ENCODE assay signal across 8 cellular contexts in the genomic region with DNA sequence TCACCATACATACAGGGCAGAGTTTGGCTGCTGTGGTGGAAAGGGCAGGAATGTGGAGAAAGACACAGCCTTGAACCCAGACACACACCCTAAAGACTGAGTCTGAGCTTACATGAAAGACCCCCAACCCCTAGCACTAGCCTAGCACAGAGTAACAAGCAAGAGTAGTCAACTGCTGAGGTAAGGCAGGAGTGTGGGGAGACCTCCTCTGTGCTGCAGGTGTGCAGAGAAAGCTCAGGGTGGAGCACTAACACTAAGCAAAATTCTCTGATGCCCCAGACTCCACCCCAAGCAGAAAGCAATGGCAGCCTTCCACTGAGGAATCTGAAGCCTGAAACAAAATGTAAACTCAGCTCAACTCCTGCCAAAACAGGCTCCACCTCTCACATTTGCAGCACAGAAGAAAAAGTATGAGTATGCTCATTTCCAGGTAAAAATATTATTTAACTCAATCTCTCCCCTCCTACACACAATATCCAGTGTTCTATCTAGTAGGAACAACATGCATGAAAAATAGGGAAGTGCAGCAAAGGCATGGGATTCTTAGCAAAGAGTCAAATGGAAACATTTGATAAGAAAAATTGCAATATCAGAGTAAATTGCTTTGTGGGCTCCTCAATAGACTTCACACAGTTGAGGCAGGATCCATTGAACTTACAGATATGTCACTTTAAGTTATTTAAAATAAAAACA.
DNase-seq lines count a peak whose midpoint lies in the region; ATAC-seq and TF ChIP-seq lines count a peak whose summit lies in the region.

No MANE protein-coding gene starts in this region.

- in situ Hi-C loops in IMR-90 (cut with MboI; ENCODE audit: low sequenced_read_pairs): no loop called here

- no peaks in the 10 kb centered on the region for H3K27me3 Mint-ChIP-seq in activated T-helper 17 cell treated with anti-CD3 and anti-CD28 coated beads, Interleukin-2, amount 50 U/mL, for 72 hours

- H3K9me3 Mint-ChIP-seq in activated T-helper 17 cell treated with anti-CD3 and anti-CD28 coated beads, Interleukin-2, amount 50 U/mL, for 72 hours: no peaks in the 10 kb centered on the region

- H2BK20ac ChIP-seq in IMR-90 (ENCODE audit: low read depth, low read length): no peak overlapping the region

- H3K4me3 Mint-ChIP-seq in activated T-helper 17 cell treated with anti-CD3 and anti-CD28 coated beads, Interleukin-2, amount 50 U/mL, for 72 hours: peak overlapping the region; percentile 70

- CTCF ChIA-PET in A673 (lab: Charles Lee) (interaction anchor here (0.6 kb wide), 1 partner anchor 170 kb away, joined by 3 read pairs; no protein-coding TSS in a partner anchor), IMR-90 (lab: Yijun Ruan, JAX) (interaction anchor here (0.9 to 1.7 kb wide), 6 partner anchors 11 to 207 kb away, joined by 3 to 5 read pairs (median 4); no protein-coding TSS in a partner anchor)

- no peak overlapping the region for H3K18ac ChIP-seq in IMR-90 (ENCODE audit: low read depth, low read length)

- no peak overlapping the region for H2BK120ac ChIP-seq in IMR-90 (ENCODE audit: low read depth, low read length)

- POLR2A ChIA-PET in A673 (lab: Charles Lee; ENCODE audit: low non-redundant PET): no interaction called here
- POLR2A ChIA-PET in IMR-90 (lab: Charles Lee; ENCODE audit: unreplicated experiment): no interaction called here

- BruUV-seq in A673 (replicated peaks; lab: Mats Ljungman, UMichigan) (no TSS peak), IMR-90 (replicated peaks; lab: Mats Ljungman, UMichigan) (no TSS peak)

- H3K27ac Mint-ChIP-seq in activated T-helper 17 cell treated with anti-CD3 and anti-CD28 coated beads, Interleukin-2, amount 50 U/mL, for 72 hours: peak overlapping the region; percentile 82

- intact Hi-C loops in A673 (cut with micrococcal nuclease; ENCODE audit: unreplicated experiment) (loop anchor here (10.0 kb wide), 1 partner anchor 196 kb away; no protein-coding TSS in a partner anchor), IMR-90 (cut with micrococcal nuclease) (loop anchor here (1.0 to 10.0 kb wide), 3 partner anchors 196 to 536 kb away; partner anchors contain the start of gene CDK1)

- peak; percentile 70 for TF ChIP-seq RAD21 in IMR-90 (IDR thresholded peaks at IDR 0.05; ENCODE audit: low read length)

- no peak overlapping the region for H4K91ac ChIP-seq in IMR-90 (ENCODE audit: insufficient read depth, low read depth, low read length)

- H3K14ac ChIP-seq in IMR-90 (replicated peaks; ENCODE audit: low read depth, low read length): no peak overlapping the region

- H3K4me1 Mint-ChIP-seq in activated T-helper 17 cell treated with anti-CD3 and anti-CD28 coated beads, Interleukin-2, amount 50 U/mL, for 72 hours: peaks cover 25% of the 10 kb centered on the region

- no peaks in the 10 kb centered on the region for H3K9me3 ChIP-seq in A673 (ENCODE audit: low read depth, low read length, poor library complexity, severe bottlenecking)
- H3K9me3 ChIP-seq in IMR-90 (ENCODE audit: control insufficient read depth, insufficient read depth, low read length): no peaks in the 10 kb centered on the region

- H3K9me1 ChIP-seq in IMR-90 (ENCODE audit: insufficient read depth, low read length): no peaks in the 10 kb centered on the region

- H3K4me3 ChIP-seq in A673 (ENCODE audit: low read depth, low read length, poor library complexity, severe bottlenecking): no peak overlapping the region
- no peak overlapping the region for H3K4me3 ChIP-seq in IMR-90 (ENCODE audit: insufficient read depth, low read depth, low read length)

- dilution Hi-C loops in IMR-90 (cut with HindIII; ENCODE audit: low sequenced_read_pairs, unreplicated experiment): no loop called here

- H2BK5ac ChIP-seq in IMR-90 (ENCODE audit: low read depth, low read length, poor library complexity, severe bottlenecking): no peak overlapping the region

- no peaks in the 10 kb centered on the region for H4K20me1 ChIP-seq in IMR-90 (ENCODE audit: insufficient read depth, low read length)

- H3K9ac ChIP-seq in IMR-90 (ENCODE audit: low read depth, low read length): no peak overlapping the region

- H3K27ac ChIP-seq in A673 (ENCODE audit: low read depth, low read length, poor library complexity, severe bottlenecking) (no peak overlapping the region), IMR-90 (ENCODE audit: insufficient read depth, low read length) (no peak overlapping the region)

- peaks cover 7% of the 10 kb centered on the region for H3K4me1 ChIP-seq in A673 (ENCODE audit: insufficient read depth, low read length, poor library complexity, severe bottlenecking)
- H3K4me1 ChIP-seq in IMR-90 (ENCODE audit: control insufficient read depth, insufficient read depth, low read length): no peaks in the 10 kb centered on the region; the same call in 1 of the 2 replicates

- H3K27me3 ChIP-seq in A673 (replicated peaks; ENCODE audit: insufficient read depth, low read depth, low read length, poor library complexity): no peaks in the 10 kb centered on the region
- no peaks in the 10 kb centered on the region for H3K27me3 ChIP-seq in IMR-90 (ENCODE audit: control insufficient read depth, insufficient read depth, low read length)

- H4K5ac ChIP-seq in IMR-90 (ENCODE audit: low read depth, low read length): no peak overlapping the region

- H3K36me3 Mint-ChIP-seq in activated T-helper 17 cell treated with anti-CD3 and anti-CD28 coated beads, Interleukin-2, amount 50 U/mL, for 72 hours (ENCODE audit: low read depth): peaks cover 15% of the 10 kb centered on the region

- no peak overlapping the region for H3K56ac ChIP-seq in IMR-90 (ENCODE audit: extremely low read depth, insufficient read depth, low read length)

- TF ChIP-seq CTCF in A673 (conservative IDR thresholded peaks at IDR 0.05; ENCODE audit: low read depth, low read length) (peak; percentile 52), IMR-90 (conservative IDR thresholded peaks at IDR 0.05; ENCODE audit: low read depth, low read length) (peak; percentile 56)

- no peak for TF ChIP-seq POLR2A in IMR-90 (IDR thresholded peaks at IDR 0.05; ENCODE audit: low read depth, low read length)

- peak; percentile 45 for DNase-seq in A673 (ENCODE audit: low spot score)
- peak; percentile 50 for DNase-seq in ELF-1 (ENCODE audit: low read depth, low spot score)
- DNase-seq in IMR-90: peak; percentile 70
- peak; percentile 62 for DNase-seq in islet precursor cell
- DNase-seq in GF-D8 (lab: John Stamatoyannopoulos, UW): no peak
- no peak for DNase-seq in NCI-H187 (lab: John Stamatoyannopoulos, UW)

- H2BK15ac ChIP-seq in IMR-90 (ENCODE audit: low read depth, low read length): no peak overlapping the region

- H3K4ac ChIP-seq in IMR-90 (ENCODE audit: low read depth, low read length): no peak overlapping the region

- H2AK9ac ChIP-seq in IMR-90 (replicated peaks; ENCODE audit: low read depth, low read length, poor library complexity): no peak overlapping the region

- H4K8ac ChIP-seq in IMR-90 (ENCODE audit: low read depth in 2 of 2, low read length in 2 of 2): no peak overlapping the region

- H3K36me3 ChIP-seq in A673 (ENCODE audit: insufficient read depth, low read length, poor library complexity, severe bottlenecking) (no peaks in the 10 kb centered on the region), IMR-90 (ENCODE audit: control insufficient read depth, insufficient read depth, low read length) (no peaks in the 10 kb centered on the region)

- H3K23ac ChIP-seq in IMR-90 (ENCODE audit: low read depth, low read length): no peak overlapping the region

- H3K79me1 ChIP-seq in IMR-90 (ENCODE audit: low read depth in 1 of 2, low read length in 2 of 2): no peaks in the 10 kb centered on the region

- peak overlapping the region; percentile 6 for H2AFZ ChIP-seq in IMR-90 (replicated peaks; ENCODE audit: low read length, poor library complexity)

- peak; percentile 58 for ATAC-seq in GM21825 (IDR thresholded peaks at IDR 0.05; ENCODE audit: unreplicated experiment)
- peak; percentile 99 for ATAC-seq in IMR-90 (ENCODE audit: low read depth)
- ATAC-seq in activated T-helper 17 cell treated with anti-CD3 and anti-CD28 coated beads, Interleukin-2, amount 50 U/mL, for 72 hours (replicated peaks): peak; percentile 37

- H2AK5ac ChIP-seq in IMR-90 (ENCODE audit: low read depth, low read length): no peak overlapping the region

- H3K4me2 ChIP-seq in IMR-90 (ENCODE audit: low read depth, low read length): no peak overlapping the region

TF ChIP-seq in IMR-90, 13 proteins besides CTCF, POLR2A, EP300 and RAD21:
- no peak for TF ChIP-seq NFE2L2 (IDR thresholded peaks at IDR 0.05; ENCODE audit: low read depth, low read length)
- TF ChIP-seq SMC3 (IDR thresholded peaks at IDR 0.05; ENCODE audit: low read depth, low read length): peak; percentile 52

Comparison
In these comparisons a context has a peak if more than half of its experiments do, and no peak if none do; other contexts are left out.
1. DNase-seq: peak in A673 (single experiment), ELF-1 (single experiment), IMR-90 (single experiment) and islet precursor cell (single experiment); none in GF-D8 (single experiment) and NCI-H187 (0 of 2).
2. ATAC-seq: peak in every context shown above with its lines; median percentile 99 in IMR-90; 58 in GM21825; 37 in activated T-helper 17 cell treated with anti-CD3 and anti-CD28 coated beads, Interleukin-2, amount 50 U/mL, for 72 hours.